In genomic region chr22:17199131-17199731, GRCh38 we compare ENCODE assay signal across 8 cellular contexts. TPM values are rescaled to one million over a fixed set of nuclear protein-coding genes. Genes with fewer than 3 reads are reported as not detected.
DNase-seq lines count a peak whose midpoint lies in the region; ATAC-seq and TF ChIP-seq lines count a peak whose summit lies in the region.

No MANE protein-coding gene starts in this region.

- no peaks in the 10 kb centered on the region for H3K79me2 ChIP-seq in SK-N-SH (ENCODE audit: insufficient read depth)

- DNase-seq in DMS153 (lab: John Stamatoyannopoulos, UW) (peak; percentile 75), SK-N-SH (peak; percentile 77), right atrium auricular region (ENCODE audit: low spot score) (no peak), psoas muscle (peak; percentile 45 to 67), amniotic stem cell (lab: John Stamatoyannopoulos, UW) (no peak), glomerular visceral epithelial cell (ENCODE audit: extremely low spot score) (no peak), NCI-H1092 (lab: John Stamatoyannopoulos, UW) (no peak)

- TF ChIP-seq RAD21 in SK-N-SH (IDR thresholded peaks at IDR 0.05; ENCODE audit: low read length) = no peak

- peak; percentile 41 to 63 (median 52) for ATAC-seq in psoas muscle
- ATAC-seq in HG03025 (IDR thresholded peaks at IDR 0.05; ENCODE audit: low FRiP score, unreplicated experiment) = no peak

- intact Hi-C loops in psoas muscle (cut with DNase I) = loop anchor here in 1 of 2 donors (5.0 kb wide), 1 partner anchor 82 kb away; no protein-coding TSS in a partner anchor

- H3F3A ChIP-seq in SK-N-SH (replicated peaks; ENCODE audit: insufficient read depth) = no peaks in the 10 kb centered on the region

- H3K4me2 ChIP-seq in SK-N-SH = 0 out of 2 replicates have a peak overlapping the region, but pooled peaks have one; percentile 19

- POLR2A ChIA-PET in SK-N-SH (lab: Yijun Ruan, JAX) = no interaction called here

- no peaks in the 10 kb centered on the region for H3K9me2 ChIP-seq in SK-N-SH

- TF ChIP-seq CTCF in SK-N-SH (IDR thresholded peaks at IDR 0.05) (no peak), right atrium auricular region (IDR thresholded peaks at IDR 0.05) (no peak), psoas muscle (IDR thresholded peaks at IDR 0.05) (no peak)

- H2AFZ ChIP-seq in SK-N-SH (ENCODE audit: low read depth) = no peak overlapping the region

- no peaks in the 10 kb centered on the region for H3K36me3 ChIP-seq in SK-N-SH (replicated peaks in 1 of 2; ENCODE audit: control insufficient read depth in 1 of 2, insufficient read depth in 2 of 2, low read length in 1 of 2)
- no peaks in the 10 kb centered on the region for H3K36me3 ChIP-seq in right atrium auricular region
- H3K36me3 ChIP-seq in psoas muscle (ENCODE audit: insufficient read depth in 1 of 2, low read depth in 1 of 2) = no peaks in the 10 kb centered on the region

- H3K9me3 ChIP-seq in SK-N-SH (no peaks in the 10 kb centered on the region), right atrium auricular region (no peaks in the 10 kb centered on the region), psoas muscle (no peaks in the 10 kb centered on the region)

- TF ChIP-seq EP300 in SK-N-SH (IDR thresholded peaks at IDR 0.05; ENCODE audit: borderline replicate concordance in 1 of 2, low read depth in 1 of 2, low read length in 1 of 2) = peak in 1 of 2 experiments; percentile 44; a peak in 1 of 4 replicates

- H3K9ac ChIP-seq in SK-N-SH = no peak overlapping the region

- H3K27me3 ChIP-seq in SK-N-SH (ENCODE audit: insufficient read depth) (peaks cover 23% of the 10 kb centered on the region), right atrium auricular region (no peaks in the 10 kb centered on the region), psoas muscle (ENCODE audit: insufficient read depth in 3 of 3, low read length in 2 of 3) (no peaks in the 10 kb centered on the region)

- CTCF ChIA-PET in SK-N-SH (lab: Yijun Ruan, JAX) = interaction anchor here (1.0 to 9.9 kb wide), 3 partner anchors 28 to 302 kb away, joined by 3 to 68 read pairs (median 3); no protein-coding TSS in a partner anchor

- H4K20me1 ChIP-seq in SK-N-SH (ENCODE audit: insufficient read depth) = no peaks in the 10 kb centered on the region

- H3K4me3 ChIP-seq in SK-N-SH (ENCODE audit: low read depth in 2 of 2, low read length in 1 of 2) (0 out of 4 replicates have a peak overlapping the region, but pooled peaks of 1 of the 2 experiments have one; percentile 23), right atrium auricular region (peak overlapping the region; percentile 35 to 52), psoas muscle (peak overlapping the region; percentile 58)

- H3K27ac ChIP-seq in SK-N-SH (ENCODE audit: low read depth in 2 of 2, low read length in 1 of 2) = no peak overlapping the region
- peak overlapping the region; percentile 64 to 66 for H3K27ac ChIP-seq in right atrium auricular region
- peak overlapping the region; percentile 63 for H3K27ac ChIP-seq in psoas muscle

- peaks cover 0 to 5% of the 10 kb centered on the region in 2 experiments; a peak in 1 of 4 replicates for H3K4me1 ChIP-seq in SK-N-SH (ENCODE audit: control insufficient read depth in 1 of 2, insufficient read depth in 2 of 2, low read depth in 1 of 2, low read length in 1 of 2)
- peaks cover 0 to 19% of the 10 kb centered on the region in 2 donors for H3K4me1 ChIP-seq in right atrium auricular region
- H3K4me1 ChIP-seq in psoas muscle = no peaks in the 10 kb centered on the region

- WGBS in SK-N-SH (ENCODE audit: low lambda C conversion rate) = 34% methylated on average over 16 of the region's 18 CpGs
- 13 to 18% (median 16%) methylated on average over 17 to 18 of the region's 18 CpGs for WGBS in psoas muscle, 3 donors

TF ChIP-seq in SK-N-SH, 30 proteins besides CTCF, POLR2A, EP300 and RAD21:
- TF ChIP-seq TCF12 (IDR thresholded peaks at IDR 0.05) = peak; percentile 79
- no peak for TF ChIP-seq POLR2AphosphoS5 (IDR thresholded peaks at IDR 0.05; ENCODE audit: low read depth, low read length)

RNA-seq across cellular contexts. Expression of gene ADA2, which starts 20.0 kb away (rescaled TPM):
- polyA plus RNA-seq in SK-N-SH (2012; rRNA removed) (0.86 and 1.3 TPM in 2 replicates), psoas muscle (1 to 10 TPM; 1.8 to 2.6 (median 2.1) TPM)
- polyA plus RNA-seq in SK-N-SH (2012; cell fraction: cytosol; rRNA removed) = 0.79 and 1.1 TPM in 2 replicates
- 0.48 and 0.55 TPM in 2 replicates for polyA plus RNA-seq in SK-N-SH (2012; cell fraction: nucleus; rRNA removed)
- total RNA-seq in right atrium auricular region (10 to 100 TPM in 1 of 2 donors, 1 to 10 TPM in 1; 8.6 to 19.9 TPM), psoas muscle (1 to 10 TPM; 3.1 to 7.6 (median 6.1) TPM)

RNA-seq across cellular contexts. Expression of gene HDHD5, which starts 40.2 kb away (rescaled TPM):
- polyA plus RNA-seq in SK-N-SH (2012; rRNA removed) (43.3 and 45.4 TPM in 2 replicates), psoas muscle (10 to 100 TPM; 33.9 to 68.3 (median 37.4) TPM)
- polyA plus RNA-seq in SK-N-SH (2012; cell fraction: cytosol; rRNA removed) = 25.1 and 35.6 TPM in 2 replicates
- polyA plus RNA-seq in SK-N-SH (2012; cell fraction: nucleus; rRNA removed) = 55.7 and 61.2 TPM in 2 replicates
- total RNA-seq in right atrium auricular region (10 to 100 TPM; 33.1 to 39.7 TPM), psoas muscle (10 to 100 TPM; 24.6 to 46.7 (median 28.9) TPM)

Comparison
In these comparisons a context has a peak if more than half of its experiments do, and no peak if none do; other contexts are left out.
1. DNase-seq: peak in DMS153 (single experiment), SK-N-SH (single experiment) and psoas muscle (2 of 2); none in right atrium auricular region (single experiment), amniotic stem cell (single experiment), glomerular visceral epithelial cell (single experiment) and NCI-H1092 (single experiment).
2. H3K27ac ChIP-seq: peak in right atrium auricular region (2 of 2) and psoas muscle (single experiment); none in SK-N-SH (0 of 2).